In the genomic region with DNA sequence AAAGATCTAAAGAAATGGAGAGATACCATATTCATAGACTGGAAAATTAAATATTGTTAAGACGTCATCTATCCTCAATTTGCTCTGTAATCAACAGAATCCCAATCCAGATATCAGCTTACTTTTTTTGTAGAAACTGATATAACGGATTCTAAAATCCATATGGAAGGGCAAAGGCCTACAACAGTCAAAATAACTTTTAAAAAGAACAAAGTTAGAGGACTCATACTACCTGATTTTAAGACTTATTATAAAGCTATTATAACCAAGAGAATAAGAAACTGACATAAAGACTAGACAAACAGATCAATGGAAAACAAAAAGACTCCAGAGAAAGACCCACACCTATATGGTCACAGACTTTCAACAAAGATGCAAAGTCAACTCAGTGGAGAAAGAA, we compare ENCODE assay signal across 1 cellular context.
TF ChIP-seq lines count a peak whose summit lies in the region.

No MANE protein-coding gene starts in this region.

TF ChIP-seq in GM12878, 131 proteins besides CTCF, POLR2A, EP300 and RAD21:
- no peak for TF ChIP-seq ZNF384 (IDR thresholded peaks at IDR 0.05; ENCODE audit: borderline replicate concordance, low read depth, low read length)
- no peak for TF ChIP-seq PKNOX1 (IDR thresholded peaks at IDR 0.05)
- TF ChIP-seq ZBTB4 (CRISPR knock-in tag; IDR thresholded peaks at IDR 0.05) = no peak
- TF ChIP-seq, protein P1, sequence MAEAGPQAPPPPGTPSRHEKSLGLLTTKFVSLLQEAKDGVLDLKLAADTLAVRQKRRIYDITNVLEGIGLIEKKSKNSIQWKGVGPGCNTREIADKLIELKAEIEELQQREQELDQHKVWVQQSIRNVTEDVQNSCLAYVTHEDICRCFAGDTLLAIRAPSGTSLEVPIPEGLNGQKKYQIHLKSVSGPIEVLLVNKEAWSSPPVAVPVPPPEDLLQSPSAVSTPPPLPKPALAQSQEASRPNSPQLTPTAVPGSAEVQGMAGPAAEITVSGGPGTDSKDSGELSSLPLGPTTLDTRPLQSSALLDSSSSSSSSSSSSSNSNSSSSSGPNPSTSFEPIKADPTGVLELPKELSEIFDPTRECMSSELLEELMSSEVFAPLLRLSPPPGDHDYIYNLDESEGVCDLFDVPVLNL (IDR thresholded peaks at IDR 0.05; ENCODE audit: low read depth, low read length) = no peak
- TF ChIP-seq ZNF274 (IDR thresholded peaks at IDR 0.05; ENCODE audit: insufficient read depth, insufficient read length) = peak; percentile 42
- no peak for TF ChIP-seq BCL11A (IDR thresholded peaks at IDR 0.05; ENCODE audit: low read depth, low read length)
- TF ChIP-seq TCF12 (IDR thresholded peaks at IDR 0.05; ENCODE audit: low read depth, low read length) = no peak
